ENCODE assay signal across 10 cellular contexts in genomic region chr5:103519550-103519949, GRCh38. TPM values are rescaled to one million over a fixed set of nuclear protein-coding genes. Genes with fewer than 3 reads are reported as not detected.
A peak's percentile ranks its signal among the peaks of the same experiment; 100 is the strongest.
DNase-seq lines count a peak whose midpoint lies in the region; ATAC-seq and TF ChIP-seq lines count a peak whose summit lies in the region.
"Had no signal": no experiment of that assay in that cellular context is flagged by ENCODE, and none has a peak within 500 bp of the region (broad histone marks: within the 10 kb centered on the region; RNA-seq: fewer than 3 reads in every experiment).

No MANE protein-coding gene starts in this region.

- H3K4me1 Mint-ChIP-seq in progenitor cell of endocrine pancreas (ENCODE audit: low read depth), result peaks cover 6% of the 10 kb centered on the region

- DNase-seq in ELR (ENCODE audit: low read depth) (peak; percentile 37), choroid plexus epithelial cell (ENCODE audit: low read depth) (peak; percentile 67), progenitor cell of endocrine pancreas (ENCODE audit: low spot score, unreplicated experiment) (no peak), NCI-H1436 treated with DMSO at 0.1 percent for 48 hours (lab: John Stamatoyannopoulos, UW) (no peak), right lobe of liver (no peak)
- DNase-seq in activated effector memory CD4-positive, alpha-beta T cell treated with Interleukin-2 at 50 U/mL for 16 hours, result no peak
- DNase-seq: NK-92 treated with Interleukin-12 subunit alpha and Interleukin-12 subunit beta, amount 100 ng/mL, for 24 hours; T-helper 9 cell had no signal

- no peaks in the 10 kb centered on the region for H3K27me3 Mint-ChIP-seq in progenitor cell of endocrine pancreas

- TF ChIP-seq RAD21 in Ishikawa (IDR thresholded peaks at IDR 0.05; ENCODE audit: low read depth), result peak; percentile 33; the same call in 1 of the 2 replicates

- TF ChIP-seq POLR2A in right lobe of liver (IDR thresholded peaks at IDR 0.05), result no peak

- TF ChIP-seq CTCF in choroid plexus epithelial cell (conservative IDR thresholded peaks at IDR 0.05; ENCODE audit: low read depth, low read length) (peak; percentile 77), progenitor cell of endocrine pancreas (IDR thresholded peaks at IDR 0.05; ENCODE audit: unreplicated experiment) (peak; percentile 34), right lobe of liver (IDR thresholded peaks at IDR 0.05) (peak in 1 of 4 donors; percentile 6)

- no peaks in the 10 kb centered on the region for H3K9me3 ChIP-seq in right lobe of liver

- H3K9me3 Mint-ChIP-seq in progenitor cell of endocrine pancreas (ENCODE audit: low read depth), result no peaks in the 10 kb centered on the region

- no peaks in the 10 kb centered on the region for H3K27me3 ChIP-seq in right lobe of liver

- H3K27ac ChIP-seq in right lobe of liver, result no peak overlapping the region

- no peak overlapping the region for H3K4me3 Mint-ChIP-seq in progenitor cell of endocrine pancreas (ENCODE audit: low read depth)

- no peak for ATAC-seq in right lobe of liver

- H3K4me1 ChIP-seq in right lobe of liver, result no peaks in the 10 kb centered on the region

- H3K27ac Mint-ChIP-seq in progenitor cell of endocrine pancreas, result no peak overlapping the region

- H3K36me3 Mint-ChIP-seq in progenitor cell of endocrine pancreas (ENCODE audit: insufficient read depth), result no peaks in the 10 kb centered on the region

- WGBS in right lobe of liver (ENCODE audit: insufficient coverage, low coverage, low lambda C conversion rate, missing lambda C conversion rate), result 42% methylated on average over 4 of the region's 4 CpGs

- H3K4me3 ChIP-seq in choroid plexus epithelial cell (ENCODE audit: low read depth, low read length) (no peak overlapping the region), right lobe of liver (no peak overlapping the region)
- H3K4me3 ChIP-seq: lung had no signal

- no peaks in the 10 kb centered on the region for H3K36me3 ChIP-seq in right lobe of liver

- intact Hi-C loops in right lobe of liver (cut with DNase I), result no loop called here

- TF ChIP-seq EP300 in Ishikawa (IDR thresholded peaks at IDR 0.05; ENCODE audit: borderline replicate concordance), result no peak

TF ChIP-seq in Ishikawa, 13 proteins besides CTCF, POLR2A, EP300 and RAD21:
- TF ChIP-seq TEAD4 (IDR thresholded peaks at IDR 0.05), result no peak
- TF ChIP-seq, protein P1, sequence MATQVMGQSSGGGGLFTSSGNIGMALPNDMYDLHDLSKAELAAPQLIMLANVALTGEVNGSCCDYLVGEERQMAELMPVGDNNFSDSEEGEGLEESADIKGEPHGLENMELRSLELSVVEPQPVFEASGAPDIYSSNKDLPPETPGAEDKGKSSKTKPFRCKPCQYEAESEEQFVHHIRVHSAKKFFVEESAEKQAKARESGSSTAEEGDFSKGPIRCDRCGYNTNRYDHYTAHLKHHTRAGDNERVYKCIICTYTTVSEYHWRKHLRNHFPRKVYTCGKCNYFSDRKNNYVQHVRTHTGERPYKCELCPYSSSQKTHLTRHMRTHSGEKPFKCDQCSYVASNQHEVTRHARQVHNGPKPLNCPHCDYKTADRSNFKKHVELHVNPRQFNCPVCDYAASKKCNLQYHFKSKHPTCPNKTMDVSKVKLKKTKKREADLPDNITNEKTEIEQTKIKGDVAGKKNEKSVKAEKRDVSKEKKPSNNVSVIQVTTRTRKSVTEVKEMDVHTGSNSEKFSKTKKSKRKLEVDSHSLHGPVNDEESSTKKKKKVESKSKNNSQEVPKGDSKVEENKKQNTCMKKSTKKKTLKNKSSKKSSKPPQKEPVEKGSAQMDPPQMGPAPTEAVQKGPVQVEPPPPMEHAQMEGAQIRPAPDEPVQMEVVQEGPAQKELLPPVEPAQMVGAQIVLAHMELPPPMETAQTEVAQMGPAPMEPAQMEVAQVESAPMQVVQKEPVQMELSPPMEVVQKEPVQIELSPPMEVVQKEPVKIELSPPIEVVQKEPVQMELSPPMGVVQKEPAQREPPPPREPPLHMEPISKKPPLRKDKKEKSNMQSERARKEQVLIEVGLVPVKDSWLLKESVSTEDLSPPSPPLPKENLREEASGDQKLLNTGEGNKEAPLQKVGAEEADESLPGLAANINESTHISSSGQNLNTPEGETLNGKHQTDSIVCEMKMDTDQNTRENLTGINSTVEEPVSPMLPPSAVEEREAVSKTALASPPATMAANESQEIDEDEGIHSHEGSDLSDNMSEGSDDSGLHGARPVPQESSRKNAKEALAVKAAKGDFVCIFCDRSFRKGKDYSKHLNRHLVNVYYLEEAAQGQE (IDR thresholded peaks at IDR 0.05; ENCODE audit: low read depth), result no peak
- TF ChIP-seq CREB1 (IDR thresholded peaks at IDR 0.05; ENCODE audit: low read depth), result no peak

RNA-seq across cellular contexts. Expression of gene NUDT12, which starts 43.0 kb away (rescaled TPM):
- 13.0 and 14.5 TPM in 2 replicates for total RNA-seq in progenitor cell of endocrine pancreas
- total RNA-seq in right lobe of liver, result 10 to 100 TPM; 15.9 to 19.9 (median 18.4) TPM

Comparison
In these comparisons a context has a peak if more than half of its experiments do, and no peak if none do; other contexts are left out.
1. DNase-seq: peak in ELR (single experiment) and choroid plexus epithelial cell (single experiment); none in progenitor cell of endocrine pancreas (single experiment), activated effector memory CD4-positive, alpha-beta T cell treated with Interleukin-2 at 50 U/mL for 16 hours (single experiment), NCI-H1436 treated with DMSO at 0.1 percent for 48 hours (single experiment) and right lobe of liver (0 of 3).